8 cellular contexts compared by ENCODE assay signal in genomic region chr15:40054746-40055575, GRCh38. TPM values are rescaled to one million over a fixed set of nuclear protein-coding genes. Genes with fewer than 3 reads are reported as not detected.
DNase-seq lines count a peak whose midpoint lies in the region; ATAC-seq and TF ChIP-seq lines count a peak whose summit lies in the region.

No MANE protein-coding gene starts in this region.

- no peak overlapping the region for H3K4me3 ChIP-seq in Peyer's patch
- H3K4me3 ChIP-seq in skeletal muscle tissue (ENCODE audit: low read length in 3 of 3) = no peak overlapping the region

- no peak for TF ChIP-seq CTCF in Peyer's patch (IDR thresholded peaks at IDR 0.05)

- H3K27ac ChIP-seq in Peyer's patch (peak overlapping the region; percentile 46 to 92 (median 73)), skeletal muscle tissue (ENCODE audit: low read depth, low read length) (peak overlapping the region; percentile 40)

- DNase-seq in ELF-1 (ENCODE audit: low read depth, low spot score) (peak; percentile 72), Peyer's patch (peak; percentile 61 to 84 (median 83)), fibroblast of gingiva (ENCODE audit: low read depth) (peak; percentile 73), cortex of kidney (lab: John Stamatoyannopoulos, UW) (no peak)
- DNase-seq in stimulated activated naive CD4-positive, alpha-beta T cell treated with Interleukin-2 at 50 U/mL for 16 hours (lab: John Stamatoyannopoulos, UW) = no peak

- H3K9me3 ChIP-seq in Peyer's patch (no peaks in the 10 kb centered on the region), skeletal muscle tissue (ENCODE audit: control insufficient read depth in 3 of 3, low read length in 3 of 3) (no peaks in the 10 kb centered on the region)

- TF ChIP-seq POLR2A in Peyer's patch (IDR thresholded peaks at IDR 0.05) = no peak

- H3K36me3 ChIP-seq in Peyer's patch (no peaks in the 10 kb centered on the region), skeletal muscle tissue (ENCODE audit: control insufficient read depth in 3 of 3, insufficient read depth in 3 of 3, low read length in 3 of 3) (peaks cover 0 to 2% (median 0%) of the 10 kb centered on the region in 3 donors)

- ATAC-seq in GM19351 (IDR thresholded peaks at IDR 0.05; ENCODE audit: unreplicated experiment) (peak; percentile 74), HG03354 (IDR thresholded peaks at IDR 0.05; ENCODE audit: poor library complexity, severe bottlenecking, unreplicated experiment) (peak; percentile 83)

- H3K4me1 ChIP-seq in Peyer's patch (peaks cover 3 to 47% (median 36%) of the 10 kb centered on the region in 4 donors), skeletal muscle tissue (ENCODE audit: control insufficient read depth in 3 of 3, insufficient read depth in 3 of 3, low read length in 3 of 3) (peaks cover 27 to 44% (median 32%) of the 10 kb centered on the region in 3 donors)

- H3K9ac ChIP-seq in skeletal muscle tissue (ENCODE audit: low read depth in 1 of 3, low read length in 3 of 3) = peak overlapping the region; percentile 14 to 50 (median 27)

- no peaks in the 10 kb centered on the region for H3K27me3 ChIP-seq in Peyer's patch
- H3K27me3 ChIP-seq in skeletal muscle tissue (ENCODE audit: control insufficient read depth in 3 of 3, insufficient read depth in 3 of 3, low read length in 3 of 3) = no peaks in the 10 kb centered on the region

RNA-seq across cellular contexts. Expression of gene SRP14, which starts 16.0 kb away (rescaled TPM):
- 100 to 1,000 TPM; 105 to 163 (median 146) TPM for total RNA-seq in Peyer's patch
- 72.5 TPM for total RNA-seq in skeletal muscle tissue

RNA-seq across cellular contexts. Expression of gene BMF, which starts 53.7 kb away (rescaled TPM):
- total RNA-seq in Peyer's patch (10 to 100 TPM; 13.5 to 98.2 (median 26.1) TPM), skeletal muscle tissue (8.4 TPM)

Comparison
In these comparisons a context has a peak if more than half of its experiments do, and no peak if none do; other contexts are left out.
1. DNase-seq: peak in ELF-1 (single experiment), Peyer's patch (3 of 3) and fibroblast of gingiva (single experiment); none in cortex of kidney (single experiment) and stimulated activated naive CD4-positive, alpha-beta T cell treated with Interleukin-2 at 50 U/mL for 16 hours (single experiment).